ENCODE assay signal across 15 cellular contexts in genomic region chr12:108712925-108713203, GRCh38. TPM values are rescaled to one million over a fixed set of nuclear protein-coding genes. Genes with fewer than 3 reads are reported as not detected.
DNase-seq lines count a peak whose midpoint lies in the region; ATAC-seq and TF ChIP-seq lines count a peak whose summit lies in the region.
"Had no signal": no experiment of that assay in that cellular context is flagged by ENCODE, and none has a peak within 500 bp of the region (broad histone marks: within the 10 kb centered on the region; RNA-seq: fewer than 3 reads in every experiment).

No MANE protein-coding gene starts in this region.

- H3K4me3 ChIP-seq in DOHH2 (ENCODE audit: low read length): peak overlapping the region; percentile 32; the same call in 1 of the 2 replicates
- no peak overlapping the region for H3K4me3 ChIP-seq in gastroesophageal sphincter
- no peak overlapping the region for H3K4me3 ChIP-seq in subcutaneous abdominal adipose tissue (ENCODE audit: low read depth in 1 of 5, low read length in 5 of 5)

- H3K79me2 ChIP-seq in DOHH2 (ENCODE audit: control insufficient read depth, low read length): no peaks in the 10 kb centered on the region

- WGBS in gastroesophageal sphincter (ENCODE audit: low coverage in 1 of 2), 2 donors: 5 to 7% methylated on average over 2 of the region's 2 CpGs

- H3K27me3 ChIP-seq in DOHH2 (ENCODE audit: control insufficient read depth, low read length): no peaks in the 10 kb centered on the region
- H3K27me3 ChIP-seq in gastroesophageal sphincter: no peaks in the 10 kb centered on the region
- H3K27me3 ChIP-seq in subcutaneous abdominal adipose tissue (ENCODE audit: control insufficient read depth in 5 of 5, insufficient read depth in 4 of 5, low read length in 5 of 5): no peaks in the 10 kb centered on the region

- peak; percentile 9 to 11 for DNase-seq in Kasumi-1 (lab: John Stamatoyannopoulos, UW)
- DNase-seq in activated effector memory CD4-positive, alpha-beta T cell treated with Interleukin-2 at 50 U/mL for 16 hours: no peak
- DNase-seq in activated CD8-positive, alpha-beta memory T cell treated with anti-CD3 and anti-CD28 coated beads, Interleukin-2, amount 50 U/mL, for 48 hours: no peak
- DNase-seq: activated CD4-positive, alpha-beta T cell treated with anti-CD3 and anti-CD28 coated beads, Interleukin-2, amount 50 U/mL, for 1 hour; activated CD8-positive, alpha-beta memory T cell treated with anti-CD3 and anti-CD28 coated beads, Interleukin-2, amount 10 ng/mL, durations not matched to agents 7 days and 5 days; anterior cingulate cortex; CD4-positive, CD25-positive, alpha-beta regulatory T cell; DMS153; naive thymus-derived CD4-positive, alpha-beta T cell; NCI-H187 had no signal

- H3K36me3 ChIP-seq in DOHH2 (ENCODE audit: control insufficient read depth, low read length) (no peaks in the 10 kb centered on the region), gastroesophageal sphincter (no peaks in the 10 kb centered on the region), subcutaneous abdominal adipose tissue (ENCODE audit: control insufficient read depth in 5 of 5, insufficient read depth in 5 of 5, low read length in 5 of 5) (peaks cover 0 to 13% (median 10%) of the 10 kb centered on the region in 5 donors)

- H3K9ac ChIP-seq in subcutaneous abdominal adipose tissue (ENCODE audit: low read length in 5 of 5): no peak overlapping the region

- no peak for TF ChIP-seq POLR2A in gastroesophageal sphincter (IDR thresholded peaks at IDR 0.05)

- H3K9me3 ChIP-seq in DOHH2 (ENCODE audit: control insufficient read depth, insufficient read depth, low read length) (no peaks in the 10 kb centered on the region), gastroesophageal sphincter (no peaks in the 10 kb centered on the region), subcutaneous abdominal adipose tissue (ENCODE audit: control insufficient read depth in 5 of 5, low read length in 5 of 5) (no peaks in the 10 kb centered on the region)

- ATAC-seq in gastroesophageal sphincter (no peak), HG02678 (IDR thresholded peaks at IDR 0.05; ENCODE audit: unreplicated experiment) (no peak)
- ATAC-seq: activated CD8-positive, alpha-beta memory T cell treated with anti-CD3 and anti-CD28 coated beads, Interleukin-2, amount 10 ng/mL, durations not matched to agents 7 days and 5 days had no signal

- no peaks in the 10 kb centered on the region for H3F3A ChIP-seq in DOHH2 (ENCODE audit: control insufficient read depth, insufficient read depth)

- no peaks in the 10 kb centered on the region for H3K9me2 ChIP-seq in DOHH2 (replicated peaks; ENCODE audit: control insufficient read depth, low read length)

- peaks cover 41% of the 10 kb centered on the region for H3K4me1 ChIP-seq in DOHH2 (ENCODE audit: control insufficient read depth, low read length)
- H3K4me1 ChIP-seq in gastroesophageal sphincter: peaks cover 23 to 97% (median 34%) of the 10 kb centered on the region in 3 donors
- H3K4me1 ChIP-seq in subcutaneous abdominal adipose tissue (ENCODE audit: control insufficient read depth in 5 of 5, insufficient read depth in 5 of 5, low read length in 5 of 5): peaks cover 2 to 36% (median 29%) of the 10 kb centered on the region in 5 donors

- H4K20me1 ChIP-seq in DOHH2 (ENCODE audit: control insufficient read depth, insufficient read depth, low read depth, low read length): no peaks in the 10 kb centered on the region; the same call in 1 of the 2 replicates

- TF ChIP-seq CTCF in DOHH2 (IDR thresholded peaks at IDR 0.05; ENCODE audit: low read depth, low read length, poor library complexity, severe bottlenecking) (no peak), gastroesophageal sphincter (IDR thresholded peaks at IDR 0.05) (no peak)

- peak overlapping the region; percentile 55 for H3K4me2 ChIP-seq in DOHH2 (ENCODE audit: low read length)

- H3K27ac ChIP-seq in DOHH2 (ENCODE audit: low read depth, low read length) (no peak overlapping the region), gastroesophageal sphincter (peak overlapping the region; percentile 34 to 62 (median 50)), subcutaneous abdominal adipose tissue (ENCODE audit: low read depth, low read length) (peak overlapping the region; percentile 6)
- H3K27ac ChIP-seq: VCaP had no signal

- no peak for TF ChIP-seq EP300 in gastroesophageal sphincter (IDR thresholded peaks at IDR 0.05)

RNA-seq across cellular contexts. Expression of gene CORO1C, which starts 18.5 kb away (rescaled TPM):
- 100 to 1,000 TPM; 277 to 473 (median 342) TPM for total RNA-seq in gastroesophageal sphincter

Comparison
In these comparisons a context has a peak if more than half of its experiments do, and no peak if none do; other contexts are left out.
1. DNase-seq: peak in Kasumi-1 (2 of 2); none in activated effector memory CD4-positive, alpha-beta T cell treated with Interleukin-2 at 50 U/mL for 16 hours (single experiment) and activated CD8-positive, alpha-beta memory T cell treated with anti-CD3 and anti-CD28 coated beads, Interleukin-2, amount 50 U/mL, for 48 hours (single experiment).